ENCODE assay signal across 1 cellular context in genomic region chr20:51451484-51451883, GRCh38.
TF ChIP-seq lines count a peak whose summit lies in the region.

No MANE protein-coding gene starts in this region.

TF ChIP-seq in HepG2, 621 proteins besides CTCF, POLR2A, EP300 and RAD21:
- TF ChIP-seq ZBTB33 (CRISPR knock-in tag; IDR thresholded peaks at IDR 0.05) (peak; percentile 66), ZNF879 (CRISPR knock-in tag; IDR thresholded peaks at IDR 0.05) (no peak), ZNF256 (CRISPR knock-in tag; conservative IDR thresholded peaks at IDR 0.05) (no peak), RFX5 (IDR thresholded peaks at IDR 0.05; ENCODE audit: low read depth, low read length) (no peak)
